8 cellular contexts compared by ENCODE assay signal in genomic region chr20:58889334-58890072, GRCh38. TPM values are rescaled to one million over a fixed set of nuclear protein-coding genes. Genes with fewer than 3 reads are reported as not detected.
DNase-seq lines count a peak whose midpoint lies in the region; ATAC-seq, FAIRE-seq and TF ChIP-seq lines count a peak whose summit lies in the region.

No MANE protein-coding gene starts in this region.

- H3K27me3 ChIP-seq in WERI-Rb-1 (ENCODE audit: insufficient read depth, low read depth, severe bottlenecking) (no peaks in the 10 kb centered on the region), gastroesophageal sphincter (no peaks in the 10 kb centered on the region), gastrocnemius medialis (no peaks in the 10 kb centered on the region)

- H3K9me3 ChIP-seq in WERI-Rb-1 (ENCODE audit: severe bottlenecking) (peaks cover 8% of the 10 kb centered on the region), gastroesophageal sphincter (no peaks in the 10 kb centered on the region), gastrocnemius medialis (peaks cover 0 to 8% (median 0%) of the 10 kb centered on the region in 3 donors)

- no peak for ATAC-seq in gastroesophageal sphincter
- ATAC-seq in gastrocnemius medialis = no peak
- no peak for ATAC-seq in GM18873 (IDR thresholded peaks at IDR 0.05; ENCODE audit: low FRiP score, unreplicated experiment)

- no peak for TF ChIP-seq CTCF in WERI-Rb-1 (IDR thresholded peaks at IDR 0.05; ENCODE audit: low read depth, low read length)
- TF ChIP-seq CTCF in gastroesophageal sphincter (IDR thresholded peaks at IDR 0.05) = no peak
- no peak for TF ChIP-seq CTCF in gastrocnemius medialis (IDR thresholded peaks at IDR 0.05 in 4 of 5, conservative IDR thresholded peaks at IDR 0.05 in 1 of 5)

- in situ Hi-C loops in gastrocnemius medialis (cut with MboI; ENCODE audit: low sequenced_read_pairs in 4 of 4) = loop anchor here (10.0 to 25.0 kb wide), 3 partner anchors 95 to 155 kb away; partner anchors contain the start of genes NELFCD (in 3 of the 4) and PRELID3B (in 1 of the 4)

- 43% methylated on average over 11 of the region's 79 CpGs; no CpG with 5 or more reads in 1 of the 2 donors for WGBS in gastroesophageal sphincter (ENCODE audit: low coverage in 1 of 2), 2 donors

- DNase-seq in DMS 273 (lab: John Stamatoyannopoulos, UW; ENCODE audit: unreplicated experiment) (peak; percentile 48), DMS 273 treated with DMSO at 0.1 percent for 48 hours (lab: John Stamatoyannopoulos, UW) (no peak), WERI-Rb-1 (no peak), gastrocnemius medialis (no peak), SK-N-DZ (ENCODE audit: low spot score) (no peak), GM12892 (ENCODE audit: insufficient read length) (no peak)

- H3K27ac ChIP-seq in WERI-Rb-1 = peak overlapping the region; percentile 89
- peak overlapping the region; percentile 62 to 100 (median 98) for H3K27ac ChIP-seq in gastroesophageal sphincter
- H3K27ac ChIP-seq in gastrocnemius medialis = peak overlapping the region; percentile 97 to 100 (median 99)

- FAIRE-seq in GM12892 (lab: Jason Lieb, UNC) = no peak

- no peak for TF ChIP-seq EP300 in gastroesophageal sphincter (IDR thresholded peaks at IDR 0.05)

- no peak for TF ChIP-seq POLR2A in gastroesophageal sphincter (IDR thresholded peaks at IDR 0.05)
- TF ChIP-seq POLR2A in gastrocnemius medialis (IDR thresholded peaks at IDR 0.05) = peak in 1 of 2 donors; percentile 4
- TF ChIP-seq POLR2A in GM12892 (IDR thresholded peaks at IDR 0.05; ENCODE audit: low read depth, low read length) = no peak; the same call in 1 of the 2 replicates

- intact Hi-C loops in gastrocnemius medialis (cut with DNase I; ENCODE audit: low total_unique reads) = loop anchor here (2.0 to 10.0 kb wide), 5 partner anchors 143 to 1495 kb away; partner anchors contain the start of genes ATP5F1E, FAM217B, PMEPA1 and PPP1R3D

- H3K4me1 ChIP-seq in gastroesophageal sphincter = peaks cover 0 to 34% (median 15%) of the 10 kb centered on the region in 3 donors
- peaks cover 19 to 23% of the 10 kb centered on the region in 2 donors for H3K4me1 ChIP-seq in gastrocnemius medialis

- H3K4me3 ChIP-seq in WERI-Rb-1 (ENCODE audit: low read depth, low read length) (peak overlapping the region; percentile 41), gastroesophageal sphincter (peak overlapping the region; percentile 39 to 92), gastrocnemius medialis (peak overlapping the region; percentile 68 to 95 (median 78))

- peaks cover 11% of the 10 kb centered on the region for H3K36me3 ChIP-seq in WERI-Rb-1
- H3K36me3 ChIP-seq in gastroesophageal sphincter = no peaks in the 10 kb centered on the region
- no peaks in the 10 kb centered on the region for H3K36me3 ChIP-seq in gastrocnemius medialis

RNA-seq across cellular contexts. Expression of gene GNAS, which starts 37.0 kb away (rescaled TPM):
- total RNA-seq in gastroesophageal sphincter = 100 to 1,000 TPM; 521 to 893 (median 652) TPM
- total RNA-seq in gastrocnemius medialis = 100 to 1,000 TPM; 513 to 854 (median 781) TPM
- polyA plus RNA-seq in SK-N-DZ (2014; cell fraction: cytosol; rRNA removed) = 1,569 and 1,648 TPM in 2 replicates
- 749 and 1,124 TPM in 2 replicates for polyA plus RNA-seq in SK-N-DZ (2014; cell fraction: nucleus; rRNA removed)
- polyA plus RNA-seq in GM12892 (2012; ENCODE audit: missing spikeins) = 586 TPM

RNA-seq across cellular contexts. Expression of gene GNAS-AS1, which starts 38.8 kb away (rescaled TPM):
- total RNA-seq in gastroesophageal sphincter = under 1 TPM in 1 of 4 donors, not detected in 3; 0.19 TPM
- not detected for total RNA-seq in gastrocnemius medialis
- polyA plus RNA-seq in SK-N-DZ (2014; cell fraction: cytosol; rRNA removed) = 1.9 and 3.7 TPM in 2 replicates
- polyA plus RNA-seq in SK-N-DZ (2014; cell fraction: nucleus; rRNA removed) = 5.2 and 5.4 TPM in 2 replicates
- 0.59 TPM for polyA plus RNA-seq in GM12892 (2012; ENCODE audit: missing spikeins)
